Comparison of ENCODE assay signal across 1 cellular context in the genomic region with DNA sequence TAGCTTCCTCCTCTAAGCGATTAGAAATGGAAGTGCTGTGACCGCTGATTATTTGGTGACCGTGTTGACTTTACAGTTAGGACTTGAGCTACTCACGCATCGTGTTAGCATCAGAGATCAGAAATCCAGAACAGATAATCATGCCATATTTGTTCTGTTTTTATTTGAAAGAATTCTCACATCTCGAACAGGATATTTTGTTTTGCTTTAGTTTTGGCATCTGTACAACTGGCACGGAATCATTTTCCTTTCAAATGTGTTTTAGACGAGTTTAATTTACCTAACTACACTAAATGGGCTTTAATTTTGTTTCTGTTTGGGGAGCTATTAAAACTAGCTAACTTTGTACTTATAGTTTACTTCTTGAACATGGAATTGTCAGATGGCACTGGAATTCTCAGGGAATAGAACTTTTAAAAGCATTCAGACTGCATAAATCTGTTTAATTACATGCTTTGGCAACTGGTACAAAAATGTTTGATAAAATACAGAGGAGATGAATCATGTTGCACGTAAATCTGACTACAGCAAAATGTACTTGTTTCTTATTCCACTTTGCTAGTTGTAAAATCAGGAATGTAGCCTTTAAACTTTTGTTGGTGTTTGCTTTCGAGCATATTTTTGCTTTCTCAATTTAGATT.
TF ChIP-seq lines count a peak whose summit lies in the region.

No MANE protein-coding gene starts in this region.

TF ChIP-seq in HepG2, 621 proteins besides CTCF, POLR2A, EP300 and RAD21 (continued from another document):
- TF ChIP-seq ATF7-NPFF (CRISPR knock-in tag; IDR thresholded peaks at IDR 0.05; ENCODE audit: low read depth), result no peak
- peak; percentile 36; the same call in 1 of the 2 replicates for TF ChIP-seq FOXA3 (CRISPR knock-in tag; IDR thresholded peaks at IDR 0.05)
- no peak for TF ChIP-seq SOX5 (CRISPR knock-in tag; IDR thresholded peaks at IDR 0.05; ENCODE audit: borderline replicate concordance)
- no peak for TF ChIP-seq MAF1 (CRISPR knock-in tag; IDR thresholded peaks at IDR 0.05; ENCODE audit: borderline replicate concordance)
- no peak for TF ChIP-seq SRSF1 (optimal IDR thresholded peaks at IDR 0.05; ENCODE audit: low read depth, low read length)
- no peak for TF ChIP-seq FOXA1 (IDR thresholded peaks at IDR 0.05)
- peak; percentile 81 for TF ChIP-seq FOXA1 (CRISPR knock-in tag; IDR thresholded peaks at IDR 0.05)
TF ChIP-seq in HepG2: peak in this region for 15.
